ENCODE assay signal across 7 cellular contexts in the genomic region with DNA sequence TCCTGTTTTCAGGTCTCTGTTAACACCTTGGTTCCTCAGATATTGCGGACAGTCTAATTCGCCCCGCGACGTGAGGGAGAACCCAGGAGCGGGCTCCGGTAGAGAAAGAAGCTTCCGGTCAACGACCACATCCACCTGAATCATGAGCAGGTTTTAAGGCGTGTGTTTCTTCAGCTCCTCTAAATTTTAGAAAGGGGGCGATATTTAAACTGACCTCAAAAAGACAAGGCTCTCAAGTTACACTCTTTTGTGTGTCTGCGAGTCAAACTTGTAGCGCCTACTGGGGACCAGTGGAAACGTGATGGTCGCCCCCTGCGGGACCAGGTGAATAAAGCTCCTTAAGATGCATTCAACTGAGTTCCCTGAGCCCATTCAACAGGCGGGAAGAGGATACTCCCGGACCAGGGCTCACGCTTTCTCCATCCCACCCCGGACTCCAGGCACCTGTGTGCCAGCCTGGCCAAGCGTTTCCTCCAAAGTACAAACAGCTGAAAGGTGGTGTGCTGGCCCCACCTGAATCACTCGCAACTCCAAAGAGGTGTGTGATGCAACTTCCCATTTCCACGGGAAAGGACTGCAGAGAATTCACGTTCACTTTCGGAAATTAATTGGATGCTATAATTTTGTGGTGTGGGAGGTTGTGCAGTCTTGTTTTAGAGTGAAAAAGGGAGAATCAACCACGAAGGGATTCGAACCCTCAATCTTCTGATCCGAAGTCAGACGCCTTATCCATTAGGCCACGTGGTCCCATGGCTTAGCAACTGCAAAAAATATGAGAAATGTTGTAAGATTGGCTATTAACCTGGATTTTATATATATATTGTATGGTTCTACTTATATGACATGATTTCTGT. TPM values are rescaled to one million over a fixed set of nuclear protein-coding genes. Genes with fewer than 3 reads are reported as not detected.
DNase-seq lines count a peak whose midpoint lies in the region; ATAC-seq and TF ChIP-seq lines count a peak whose summit lies in the region.

No MANE protein-coding gene starts in this region.

- peak; percentile 73 for DNase-seq in NCI-H460 (ENCODE audit: extremely low read depth, low read depth)
- DNase-seq in activated CD4-positive, alpha-beta T cell treated with anti-CD3 and anti-CD28 coated beads for 48 hours: peak; percentile 74
- no peak for DNase-seq in tibial nerve (ENCODE audit: low spot score in 2 of 2)

- H3K4me3 ChIP-seq in ectodermal cell (ENCODE audit: insufficient read depth, low read depth, low read length): peak overlapping the region; percentile 77
- peak overlapping the region; percentile 47 to 69 for H3K4me3 ChIP-seq in mucosa of rectum (ENCODE audit: low read length in 2 of 2)
- peak overlapping the region; percentile 7 to 40 (median 16) for H3K4me3 ChIP-seq in tibial nerve

- TF ChIP-seq CTCF in GM12873 (IDR thresholded peaks at IDR 0.05; ENCODE audit: insufficient read depth, low read depth, low read length, missing control alignments) (peak; percentile 71), tibial nerve (IDR thresholded peaks at IDR 0.05) (peak in 1 of 5 experiments; percentile 6)

- H3K9ac ChIP-seq in mucosa of rectum (ENCODE audit: low read depth in 1 of 2, low read length in 2 of 2): no peak overlapping the region

- no peak overlapping the region for H3K27ac ChIP-seq in ectodermal cell (ENCODE audit: insufficient read depth, low read depth, low read length, poor library complexity, severe bottlenecking)
- H3K27ac ChIP-seq in mucosa of rectum (ENCODE audit: low read depth in 2 of 2, low read length in 2 of 2): no peak overlapping the region
- no peak overlapping the region for H3K27ac ChIP-seq in tibial nerve

- TF ChIP-seq POLR2A in tibial nerve (IDR thresholded peaks at IDR 0.05): no peak

- TF ChIP-seq EP300 in tibial nerve (IDR thresholded peaks at IDR 0.05): no peak

- WGBS in ectodermal cell, 2 experiments: 1% methylated on average over 30 of the region's 30 CpGs
- 2 to 4% methylated on average over 30 of the region's 30 CpGs for WGBS in tibial nerve, 2 donors

- H3K27me3 ChIP-seq in ectodermal cell (ENCODE audit: control insufficient read depth, insufficient read depth, low read length, poor library complexity, severe bottlenecking): no peaks in the 10 kb centered on the region
- peaks cover 0 to 8% of the 10 kb centered on the region in 2 donors for H3K27me3 ChIP-seq in mucosa of rectum (ENCODE audit: control insufficient read depth in 2 of 2, insufficient read depth in 2 of 2, low read length in 2 of 2)
- H3K27me3 ChIP-seq in tibial nerve: peaks cover 0 to 6% of the 10 kb centered on the region in 2 donors

- H3K36me3 ChIP-seq in ectodermal cell (ENCODE audit: control insufficient read depth, insufficient read depth, low read length): no peaks in the 10 kb centered on the region
- H3K36me3 ChIP-seq in mucosa of rectum (ENCODE audit: control insufficient read depth in 2 of 2, insufficient read depth in 2 of 2, low read length in 2 of 2): no peaks in the 10 kb centered on the region
- H3K36me3 ChIP-seq in tibial nerve: no peaks in the 10 kb centered on the region

- H3K4me1 ChIP-seq in ectodermal cell (ENCODE audit: control insufficient read depth, insufficient read depth, low read length): peaks cover 6% of the 10 kb centered on the region
- peaks cover 0 to 3% of the 10 kb centered on the region in 2 donors for H3K4me1 ChIP-seq in mucosa of rectum (ENCODE audit: control insufficient read depth in 2 of 2, insufficient read depth in 2 of 2, low read length in 2 of 2)
- H3K4me1 ChIP-seq in tibial nerve: peaks cover 0 to 19% (median 0%) of the 10 kb centered on the region in 4 donors

- H3K9me3 ChIP-seq in ectodermal cell (ENCODE audit: control insufficient read depth, low read length) (no peaks in the 10 kb centered on the region), mucosa of rectum (ENCODE audit: control insufficient read depth in 2 of 2, low read length in 2 of 2) (no peaks in the 10 kb centered on the region), tibial nerve (peaks cover 0 to 11% (median 0%) of the 10 kb centered on the region in 4 donors)

- peak; percentile 46 for ATAC-seq in HG03095 (IDR thresholded peaks at IDR 0.05; ENCODE audit: unreplicated experiment)

RNA-seq across cellular contexts. Expression of gene GPX5, which starts 17.0 kb away (rescaled TPM):
- not detected in 2 replicates for total RNA-seq in NCI-H460 (2014; rRNA removed; shearing (Covaris generic))
- not detected in 2 replicates for polyA plus RNA-seq in NCI-H460 (2014; cell fraction: nucleus; rRNA removed)
- not detected for polyA plus RNA-seq in ectodermal cell (2013, experiment 1 of 4)
- polyA plus RNA-seq in ectodermal cell (2013, experiment 2 of 4): not detected
- polyA plus RNA-seq in ectodermal cell (2013, experiment 3 of 4): not detected
- polyA plus RNA-seq in ectodermal cell (2013, experiment 4 of 4): not detected
- not detected for total RNA-seq in tibial nerve

RNA-seq across cellular contexts. Expression of gene GPX6, which starts 27.1 kb away (rescaled TPM):
- not detected in 2 replicates for total RNA-seq in NCI-H460 (2014; rRNA removed; shearing (Covaris generic))
- polyA plus RNA-seq in NCI-H460 (2014; cell fraction: nucleus; rRNA removed): not detected in 2 replicates
- polyA plus RNA-seq in ectodermal cell (2013, experiment 1 of 4): not detected
- not detected for polyA plus RNA-seq in ectodermal cell (2013, experiment 2 of 4)
- not detected for polyA plus RNA-seq in ectodermal cell (2013, experiment 3 of 4)
- not detected for polyA plus RNA-seq in ectodermal cell (2013, experiment 4 of 4)
- not detected for total RNA-seq in tibial nerve

Comparison
In these comparisons a context has a peak if more than half of its experiments do, and no peak if none do; other contexts are left out.
1. DNase-seq: peak in NCI-H460 (single experiment) and activated CD4-positive, alpha-beta T cell treated with anti-CD3 and anti-CD28 coated beads for 48 hours (single experiment); none in tibial nerve (0 of 2).
2. H3K4me3 ChIP-seq: peak in every context shown above with its lines; median percentile 77 in ectodermal cell; 58 in mucosa of rectum; 16 in tibial nerve.